In genomic region chr2:228866044-228866443, GRCh38 we compare ENCODE assay signal across 16 cellular contexts.
DNase-seq lines count a peak whose midpoint lies in the region; ATAC-seq and TF ChIP-seq lines count a peak whose summit lies in the region.
"Had no signal": no experiment of that assay in that cellular context is flagged by ENCODE, and none has a peak within 500 bp of the region (broad histone marks: within the 10 kb centered on the region; RNA-seq: fewer than 3 reads in every experiment).

No MANE protein-coding gene starts in this region.

- no peak overlapping the region for H3K4me3 Mint-ChIP-seq in naive thymus-derived CD4-positive, alpha-beta T cell
- H3K4me3 Mint-ChIP-seq: CD14-positive monocyte; CD4-positive, alpha-beta memory T cell; HFFc6 had no signal

- no peak for DNase-seq in naive thymus-derived CD4-positive, alpha-beta T cell
- DNase-seq in spleen = peak; percentile 52
- no peak for DNase-seq in dedifferentiated amniotic fluid mesenchymal stem cell (ENCODE audit: extremely low spot score)
- DNase-seq in brain microvascular endothelial cell = no peak
- DNase-seq in NCI-H526 treated with DMSO at 0.1 percent for 48 hours (lab: John Stamatoyannopoulos, UW) = no peak
- no peak for DNase-seq in T-helper 9 cell
- DNase-seq: Calu3; CD4-positive, alpha-beta memory T cell; COR-L47; DND-41; GOT3 had no signal

- H4K20me1 ChIP-seq in BLaER1 = no peaks in the 10 kb centered on the region
- no peaks in the 10 kb centered on the region for H4K20me1 ChIP-seq in BLaER1 treated with 17β-estradiol and CSF1 and Interleukin-3, amounts not matched to agents 10 nM and 100 nM

- no peak for TF ChIP-seq CTCF in spleen (IDR thresholded peaks at IDR 0.05 in 8 of 11, conservative IDR thresholded peaks at IDR 0.05 in 3 of 11)
- no peak for TF ChIP-seq CTCF in brain microvascular endothelial cell (IDR thresholded peaks at IDR 0.05; ENCODE audit: low read depth, low read length, missing control alignments)

- H3K4me3 ChIP-seq in BLaER1 (peak overlapping the region; percentile 54), spleen (no peak overlapping the region), brain microvascular endothelial cell (ENCODE audit: low read depth, low read length) (no peak overlapping the region)
- H3K4me3 ChIP-seq in BLaER1 treated with 17β-estradiol and CSF1 and Interleukin-3, amounts not matched to agents 10 nM and 100 nM = peak overlapping the region in 8 of 10 experiments; percentile 10 to 44 (median 30); a peak in 11 of 20 replicates
- no peak overlapping the region for H3K4me3 ChIP-seq in naive thymus-derived CD4-positive, alpha-beta T cell (ENCODE audit: low read length)
- H3K4me3 ChIP-seq: HAP-1 had no signal

- peak; percentile 6 for ATAC-seq in naive thymus-derived CD4-positive, alpha-beta T cell

- peak overlapping the region; percentile 35; the same call in 1 of the 2 replicates for H3K4me2 ChIP-seq in BLaER1
- peak overlapping the region in 4 of 11 experiments; percentile 20 to 88 (median 46); a peak in 3 of 22 replicates for H3K4me2 ChIP-seq in BLaER1 treated with 17β-estradiol and CSF1 and Interleukin-3, amounts not matched to agents 10 nM and 100 nM

- CTCF ChIA-PET in naive thymus-derived CD4-positive, alpha-beta T cell (lab: Charles Lee) = no interaction called here

- in situ Hi-C loops in brain microvascular endothelial cell (cut with HindIII; ENCODE audit: low pct_ligation_motif_present, low sequenced_read_pairs) = no loop called here

- POLR2A ChIA-PET in naive thymus-derived CD4-positive, alpha-beta T cell (lab: Charles Lee) = no interaction called here

- intact Hi-C loops in naive thymus-derived CD4-positive, alpha-beta T cell (cut with micrococcal nuclease) = no loop called here
- intact Hi-C loops in spleen (cut with DNase I; ENCODE audit: low total_unique reads) = no loop called here

- no peak overlapping the region for H3K27ac Mint-ChIP-seq in naive thymus-derived CD4-positive, alpha-beta T cell
- H3K27ac Mint-ChIP-seq: CD4-positive, alpha-beta memory T cell had no signal

- no peaks in the 10 kb centered on the region for H3K4me1 Mint-ChIP-seq in naive thymus-derived CD4-positive, alpha-beta T cell
- H3K4me1 Mint-ChIP-seq: CD14-positive monocyte; CD4-positive, alpha-beta memory T cell had no signal

- H3K27me3 ChIP-seq in BLaER1 = no peaks in the 10 kb centered on the region
- H3K27me3 ChIP-seq in BLaER1 treated with 17β-estradiol and CSF1 and Interleukin-3, amounts not matched to agents 10 nM and 100 nM = no peaks in the 10 kb centered on the region
- no peaks in the 10 kb centered on the region for H3K27me3 ChIP-seq in naive thymus-derived CD4-positive, alpha-beta T cell (ENCODE audit: control insufficient read depth in 2 of 2, insufficient read depth in 2 of 2, low read length in 2 of 2)
- H3K27me3 ChIP-seq in spleen (replicated peaks in 1 of 7) = no peaks in the 10 kb centered on the region
- no peaks in the 10 kb centered on the region for H3K27me3 ChIP-seq in brain microvascular endothelial cell (replicated peaks)

- H3K9me3 ChIP-seq in BLaER1 (peaks cover 47% of the 10 kb centered on the region), spleen (peaks cover 0 to 20% (median 5%) of the 10 kb centered on the region in 8 donors)
- peaks cover 20 to 74% (median 49%) of the 10 kb centered on the region in 11 experiments for H3K9me3 ChIP-seq in BLaER1 treated with 17β-estradiol and CSF1 and Interleukin-3, amounts not matched to agents 10 nM and 100 nM (replicated peaks in 1 of 11)
- H3K9me3 ChIP-seq in naive thymus-derived CD4-positive, alpha-beta T cell (ENCODE audit: control insufficient read depth in 2 of 3, low read length in 3 of 3) = peaks cover 0 to 11% (median 0%) of the 10 kb centered on the region in 3 experiments
- H3K9me3 ChIP-seq: HAP-1 had no signal

- peak overlapping the region; percentile 79 for H3K27ac ChIP-seq in BLaER1
- peak overlapping the region in 1 of 11 experiments; percentile 33; a peak in 1 of 22 replicates for H3K27ac ChIP-seq in BLaER1 treated with 17β-estradiol and CSF1 and Interleukin-3, amounts not matched to agents 10 nM and 100 nM
- H3K27ac ChIP-seq in naive thymus-derived CD4-positive, alpha-beta T cell (ENCODE audit: low read depth, low read length) = no peak overlapping the region
- H3K27ac ChIP-seq in spleen = no peak overlapping the region
- no peak overlapping the region for H3K27ac ChIP-seq in brain microvascular endothelial cell

- no peaks in the 10 kb centered on the region for H3K27me3 Mint-ChIP-seq in naive thymus-derived CD4-positive, alpha-beta T cell
- H3K27me3 Mint-ChIP-seq: CD4-positive, alpha-beta memory T cell had no signal

- H3K36me3 ChIP-seq in BLaER1 = peaks cover 13% of the 10 kb centered on the region; the same call in 1 of the 2 replicates
- H3K36me3 ChIP-seq in BLaER1 treated with 17β-estradiol and CSF1 and Interleukin-3, amounts not matched to agents 10 nM and 100 nM = peaks cover 0 to 18% (median 10%) of the 10 kb centered on the region in 11 experiments; a peak in 10 of 22 replicates
- no peaks in the 10 kb centered on the region for H3K36me3 ChIP-seq in naive thymus-derived CD4-positive, alpha-beta T cell (ENCODE audit: control insufficient read depth in 2 of 3, insufficient read depth in 3 of 3, low read length in 3 of 3)
- H3K36me3 ChIP-seq in spleen = no peaks in the 10 kb centered on the region
- H3K36me3 ChIP-seq in brain microvascular endothelial cell (replicated peaks) = no peaks in the 10 kb centered on the region
- H3K36me3 ChIP-seq: HAP-1 had no signal

- peaks cover 44% of the 10 kb centered on the region for H3K4me1 ChIP-seq in BLaER1
- H3K4me1 ChIP-seq in BLaER1 treated with 17β-estradiol and CSF1 and Interleukin-3, amounts not matched to agents 10 nM and 100 nM = peaks cover 20 to 47% (median 28%) of the 10 kb centered on the region in 10 experiments
- no peaks in the 10 kb centered on the region for H3K4me1 ChIP-seq in naive thymus-derived CD4-positive, alpha-beta T cell (ENCODE audit: control insufficient read depth in 2 of 2, insufficient read depth in 2 of 2, low read length in 2 of 2)
- no peaks in the 10 kb centered on the region for H3K4me1 ChIP-seq in spleen
- H3K4me1 ChIP-seq: HAP-1 had no signal

- H3K9ac ChIP-seq in BLaER1 = no peak overlapping the region
- H3K9ac ChIP-seq in BLaER1 treated with 17β-estradiol and CSF1 and Interleukin-3, amounts not matched to agents 10 nM and 100 nM = no peak overlapping the region

- H3K36me3 Mint-ChIP-seq in naive thymus-derived CD4-positive, alpha-beta T cell = no peaks in the 10 kb centered on the region
- H3K36me3 Mint-ChIP-seq: CD14-positive monocyte; CD4-positive, alpha-beta memory T cell had no signal

- WGBS in spleen, 5 donors = 66 to 100% (median 78%) methylated on average over 1 to 2 of the region's 2 CpGs

- no peak for TF ChIP-seq POLR2A in spleen (IDR thresholded peaks at IDR 0.05)

- H3K9me3 Mint-ChIP-seq in naive thymus-derived CD4-positive, alpha-beta T cell = peaks cover 0 to 23% (median 7%) of the 10 kb centered on the region in 11 donors
- H3K9me3 Mint-ChIP-seq: HFFc6 had no signal

Comparison
In these comparisons a context has a peak if more than half of its experiments do, and no peak if none do; other contexts are left out.
1. H3K4me3 ChIP-seq: peak in BLaER1 (single experiment) and BLaER1 treated with 17β-estradiol and CSF1 and Interleukin-3, amounts not matched to agents 10 nM and 100 nM (8 of 10); none in naive thymus-derived CD4-positive, alpha-beta T cell (single experiment), spleen (0 of 8) and brain microvascular endothelial cell (single experiment).